17 cellular contexts compared by ENCODE assay signal in genomic region chr12:77814361-77814760, GRCh38. TPM values are rescaled to one million over a fixed set of nuclear protein-coding genes. Genes with fewer than 3 reads are reported as not detected.
A peak's percentile ranks its signal among the peaks of the same experiment; 100 is the strongest.
DNase-seq lines count a peak whose midpoint lies in the region; ATAC-seq and TF ChIP-seq lines count a peak whose summit lies in the region.
"Had no signal": no experiment of that assay in that cellular context is flagged by ENCODE, and none has a peak within 500 bp of the region (broad histone marks: within the 10 kb centered on the region; RNA-seq: fewer than 3 reads in every experiment).

No MANE protein-coding gene starts in this region.

- ATAC-seq in stimulated activated naive CD8-positive, alpha-beta T cell treated with anti-CD3 and anti-CD28 coated beads, Interleukin-15, amount 100 ng/mL, for 72 hours: no peak

- TF ChIP-seq CTCF in astrocyte of the spinal cord (IDR thresholded peaks at IDR 0.05; ENCODE audit: low read depth, low read length) (no peak), Caco-2 (IDR thresholded peaks at IDR 0.05; ENCODE audit: insufficient read depth in 1 of 2, low read depth in 1 of 2, low read length in 1 of 2, severe bottlenecking in 1 of 2, unreplicated experiment in 1 of 2) (no peak)

- no peaks in the 10 kb centered on the region for H3K36me3 Mint-ChIP-seq in Caco-2 (ENCODE audit: insufficient read depth, unreplicated experiment)
- H3K36me3 Mint-ChIP-seq: IgD-negative memory B cell had no signal

- H3K9me3 ChIP-seq in BLaER1 treated with 17β-estradiol and CSF1 and Interleukin-3, amounts not matched to agents 10 nM and 100 nM (replicated peaks in 1 of 11): peaks cover 0 to 3% (median 1%) of the 10 kb centered on the region in 11 experiments; a peak in 2 of 22 replicates
- no peaks in the 10 kb centered on the region for H3K9me3 ChIP-seq in Caco-2
- H3K9me3 ChIP-seq: SJCRH30 had no signal

- H3K4me2 ChIP-seq in BLaER1 treated with 17β-estradiol and CSF1 and Interleukin-3, amounts not matched to agents 10 nM and 100 nM: peak overlapping the region in 7 of 11 experiments; percentile 14 to 60 (median 42); a peak in 11 of 22 replicates

- DNase-seq in NCI-H1092 (lab: John Stamatoyannopoulos, UW) (peak; percentile 12), NCI-H2171 (lab: John Stamatoyannopoulos, UW) (peak; percentile 35), astrocyte of the spinal cord (ENCODE audit: low read depth, low spot score) (peak; percentile 4), Ammon's horn (ENCODE audit: low spot score) (no peak), Caco-2 (no peak)
- DNase-seq in stimulated activated naive CD8-positive, alpha-beta T cell treated with anti-CD3 and anti-CD28 coated beads, Interleukin-15, amount 100 ng/mL, for 72 hours: no peak
- DNase-seq: C1 segment of cervical spinal cord, DND-41, GDM1, GOT3, MV-4-11, NCI-H2081, NCI-H510A had no signal

- POLR2A ChIA-PET in Caco-2 (lab: Charles Lee): no interaction called here

- no peaks in the 10 kb centered on the region for H4K20me1 ChIP-seq in BLaER1 treated with 17β-estradiol and CSF1 and Interleukin-3, amounts not matched to agents 10 nM and 100 nM

- no peaks in the 10 kb centered on the region for H3K27me3 Mint-ChIP-seq in stimulated activated naive CD8-positive, alpha-beta T cell treated with anti-CD3 and anti-CD28 coated beads, Interleukin-15, amount 100 ng/mL, for 72 hours
- H3K27me3 Mint-ChIP-seq in Caco-2 (ENCODE audit: insufficient read depth, unreplicated experiment): no peaks in the 10 kb centered on the region
- H3K27me3 Mint-ChIP-seq: IgD-negative memory B cell had no signal

- H3K27me3 ChIP-seq in BLaER1 treated with 17β-estradiol and CSF1 and Interleukin-3, amounts not matched to agents 10 nM and 100 nM: no peaks in the 10 kb centered on the region
- H3K27me3 ChIP-seq in Caco-2 (replicated peaks; ENCODE audit: control insufficient read depth, insufficient read depth, low read length): no peaks in the 10 kb centered on the region
- H3K27me3 ChIP-seq: SJCRH30 had no signal

- no peaks in the 10 kb centered on the region for H3K4me1 Mint-ChIP-seq in stimulated activated naive CD8-positive, alpha-beta T cell treated with anti-CD3 and anti-CD28 coated beads, Interleukin-15, amount 100 ng/mL, for 72 hours
- no peaks in the 10 kb centered on the region for H3K4me1 Mint-ChIP-seq in Caco-2 (ENCODE audit: low read depth, unreplicated experiment)
- H3K4me1 Mint-ChIP-seq: IgD-negative memory B cell had no signal

- no peak overlapping the region for H3K27ac ChIP-seq in BLaER1 treated with 17β-estradiol and CSF1 and Interleukin-3, amounts not matched to agents 10 nM and 100 nM
- H3K27ac ChIP-seq: RWPE1, SJCRH30 had no signal

- H3K36me3 ChIP-seq in BLaER1 treated with 17β-estradiol and CSF1 and Interleukin-3, amounts not matched to agents 10 nM and 100 nM: no peaks in the 10 kb centered on the region
- no peaks in the 10 kb centered on the region for H3K36me3 ChIP-seq in Caco-2 (ENCODE audit: control insufficient read depth, insufficient read depth, low read length)
- H3K36me3 ChIP-seq: SJCRH30 had no signal

- no TSS peak for BruUV-seq in Caco-2 (replicated peaks; lab: Mats Ljungman, UMichigan)

- CTCF ChIA-PET in Caco-2 (lab: Charles Lee): no interaction called here

- intact Hi-C loops in Caco-2 (cut with micrococcal nuclease; ENCODE audit: unreplicated experiment): no loop called here

- H3K4me3 ChIP-seq in BLaER1 treated with 17β-estradiol and CSF1 and Interleukin-3, amounts not matched to agents 10 nM and 100 nM: no peak overlapping the region
- H3K4me3 ChIP-seq in astrocyte of the spinal cord (ENCODE audit: low read depth, low read length) (no peak overlapping the region), Caco-2 (ENCODE audit: low read depth, low read length) (no peak overlapping the region)
- H3K4me3 ChIP-seq: SJCRH30 had no signal

- in situ Hi-C loops in astrocyte of the spinal cord (cut with HindIII; ENCODE audit: low sequenced_read_pairs): no loop called here

- H3K9me3 Mint-ChIP-seq in stimulated activated naive CD8-positive, alpha-beta T cell treated with anti-CD3 and anti-CD28 coated beads, Interleukin-15, amount 100 ng/mL, for 72 hours: no peaks in the 10 kb centered on the region
- H3K9me3 Mint-ChIP-seq in Caco-2 (ENCODE audit: unreplicated experiment): no peaks in the 10 kb centered on the region

- no peak overlapping the region for H3K27ac Mint-ChIP-seq in stimulated activated naive CD8-positive, alpha-beta T cell treated with anti-CD3 and anti-CD28 coated beads, Interleukin-15, amount 100 ng/mL, for 72 hours
- H3K27ac Mint-ChIP-seq in Caco-2 (ENCODE audit: unreplicated experiment): no peak overlapping the region
- H3K27ac Mint-ChIP-seq: IgD-negative memory B cell had no signal

- no peak overlapping the region for H3K9ac ChIP-seq in BLaER1 treated with 17β-estradiol and CSF1 and Interleukin-3, amounts not matched to agents 10 nM and 100 nM

- peaks cover 0 to 15% (median 12%) of the 10 kb centered on the region in 10 experiments; a peak in 13 of 20 replicates for H3K4me1 ChIP-seq in BLaER1 treated with 17β-estradiol and CSF1 and Interleukin-3, amounts not matched to agents 10 nM and 100 nM
- no peaks in the 10 kb centered on the region for H3K4me1 ChIP-seq in Caco-2

- H3K4me3 Mint-ChIP-seq in stimulated activated naive CD8-positive, alpha-beta T cell treated with anti-CD3 and anti-CD28 coated beads, Interleukin-15, amount 100 ng/mL, for 72 hours: no peak overlapping the region
- H3K4me3 Mint-ChIP-seq in Caco-2 (ENCODE audit: unreplicated experiment): no peak overlapping the region
- H3K4me3 Mint-ChIP-seq: IgD-negative memory B cell had no signal

RNA-seq across cellular contexts. Expression of gene NAV3, which starts 16.3 kb away (rescaled TPM):
- 0.45 and 0.67 TPM in 2 replicates for total RNA-seq in Caco-2 (2022)

Comparison
In these comparisons a context has a peak if more than half of its experiments do, and no peak if none do; other contexts are left out.
1. DNase-seq: peak in NCI-H1092 (single experiment), NCI-H2171 (single experiment) and astrocyte of the spinal cord (single experiment); none in stimulated activated naive CD8-positive, alpha-beta T cell treated with anti-CD3 and anti-CD28 coated beads, Interleukin-15, amount 100 ng/mL, for 72 hours (0 of 2), Ammon's horn (single experiment) and Caco-2 (0 of 2).